Comparison of ENCODE assay signal across 8 cellular contexts in the genomic region with DNA sequence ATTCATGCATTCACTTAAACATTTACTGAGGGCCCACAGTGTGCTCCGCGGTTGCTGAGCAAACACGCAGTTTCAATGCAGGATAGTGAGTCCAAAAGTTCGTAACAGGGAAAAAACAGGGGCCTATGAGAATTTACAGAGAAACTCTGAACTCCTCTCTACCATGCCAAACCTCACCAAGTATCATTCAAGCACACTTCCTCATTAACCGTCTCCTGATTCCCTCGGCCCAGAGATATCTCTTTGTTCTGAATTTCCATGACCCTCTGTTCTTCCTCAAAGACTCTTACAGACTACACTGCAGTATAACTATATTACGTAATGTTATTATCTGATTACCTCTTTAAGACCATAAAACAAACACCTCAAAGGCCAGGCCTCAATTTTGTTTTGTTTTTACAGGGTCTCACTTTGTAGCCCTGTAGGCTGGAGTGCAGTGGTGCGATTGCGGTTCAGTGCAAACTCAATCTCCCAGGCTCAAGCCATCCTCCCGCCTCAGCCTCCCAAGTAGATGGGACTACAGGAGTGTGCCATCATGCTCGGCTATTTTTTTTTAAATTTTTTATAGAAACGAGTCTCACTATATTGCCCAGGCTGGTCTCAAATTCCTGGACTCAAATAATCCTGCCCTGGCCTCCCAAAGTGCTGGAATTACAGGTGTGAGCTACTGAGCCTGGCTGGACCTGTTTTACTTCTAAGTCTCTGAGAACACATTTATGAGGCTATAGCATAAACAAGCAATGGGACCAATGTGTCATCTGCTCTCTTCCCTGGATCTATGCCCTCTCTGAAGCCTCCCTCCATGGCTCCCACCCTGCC. TPM values are rescaled to one million over a fixed set of nuclear protein-coding genes. Genes with fewer than 3 reads are reported as not detected.
A peak's percentile ranks its signal among the peaks of the same experiment; 100 is the strongest.
DNase-seq lines count a peak whose midpoint lies in the region; ATAC-seq, FAIRE-seq and TF ChIP-seq lines count a peak whose summit lies in the region.

No MANE protein-coding gene starts in this region.

- H3K4me3 Mint-ChIP-seq in dendritic cell treated with granulocyte-macrophage colony-stimulating factor and Interleukin-4, amounts not matched to agents 40 ng/mL and 50 ng/mL, for 4 days, result peak overlapping the region; percentile 68

- intact Hi-C loops in dendritic cell treated with granulocyte-macrophage colony-stimulating factor and Interleukin-4, amounts not matched to agents 40 ng/mL and 50 ng/mL, for 4 days (cut with micrococcal nuclease), result no loop called here
- intact Hi-C loops in aorta (cut with DNase I), result no loop called here

- no peaks in the 10 kb centered on the region for H3K27me3 Mint-ChIP-seq in dendritic cell treated with granulocyte-macrophage colony-stimulating factor and Interleukin-4, amounts not matched to agents 40 ng/mL and 50 ng/mL, for 4 days

- WGBS in aorta, 2 donors, result 72 to 80% methylated on average over 12 of the region's 12 CpGs

- H3K36me3 Mint-ChIP-seq in dendritic cell treated with granulocyte-macrophage colony-stimulating factor and Interleukin-4, amounts not matched to agents 40 ng/mL and 50 ng/mL, for 4 days (ENCODE audit: low read depth), result peaks cover 66% of the 10 kb centered on the region

- DNase-seq in GM19239 (ENCODE audit: insufficient read length, low spot score) (no peak), NOMO-1 (lab: John Stamatoyannopoulos, UW; ENCODE audit: unreplicated experiment in 2 of 2) (peak; percentile 22 to 74), aorta (no peak)

- H3K27me3 ChIP-seq in neutrophil (no peaks in the 10 kb centered on the region), aorta (ENCODE audit: control insufficient read depth in 1 of 2, insufficient read depth in 2 of 2, low read length in 1 of 2) (no peaks in the 10 kb centered on the region)

- peak; percentile 84 for FAIRE-seq in GM19239 (lab: Jason Lieb, UNC)

- H3K36me3 ChIP-seq in neutrophil, result no peaks in the 10 kb centered on the region
- peaks cover 0 to 2% of the 10 kb centered on the region in 2 donors for H3K36me3 ChIP-seq in aorta (ENCODE audit: control insufficient read depth in 1 of 2, insufficient read depth in 2 of 2, low read length in 1 of 2)

- no peaks in the 10 kb centered on the region for H3K9me3 ChIP-seq in neutrophil
- no peaks in the 10 kb centered on the region for H3K9me3 ChIP-seq in aorta (ENCODE audit: control insufficient read depth, low read length)

- H3K4me3 ChIP-seq in neutrophil (ENCODE audit: low read depth in 1 of 2, low read length in 1 of 2) (peak overlapping the region in 1 of 2 experiments; percentile 37), aorta (ENCODE audit: low read length in 2 of 2) (no peak overlapping the region)

- H3K4me1 Mint-ChIP-seq in dendritic cell treated with granulocyte-macrophage colony-stimulating factor and Interleukin-4, amounts not matched to agents 40 ng/mL and 50 ng/mL, for 4 days (ENCODE audit: low read depth), result peaks cover 76% of the 10 kb centered on the region

- no peaks in the 10 kb centered on the region for H3K9me3 Mint-ChIP-seq in dendritic cell treated with granulocyte-macrophage colony-stimulating factor and Interleukin-4, amounts not matched to agents 40 ng/mL and 50 ng/mL, for 4 days

- H3K27ac Mint-ChIP-seq in dendritic cell treated with granulocyte-macrophage colony-stimulating factor and Interleukin-4, amounts not matched to agents 40 ng/mL and 50 ng/mL, for 4 days, result peak overlapping the region; percentile 95

- H3K27ac ChIP-seq in neutrophil (peak overlapping the region; percentile 50), aorta (ENCODE audit: low read depth in 1 of 2, low read length in 2 of 2) (no peak overlapping the region)

- ATAC-seq in aorta (ENCODE audit: low FRiP score), result no peak
- ATAC-seq in GM18502 (IDR thresholded peaks at IDR 0.05; ENCODE audit: poor library complexity, unreplicated experiment), result no peak
- ATAC-seq in GM21390 (IDR thresholded peaks at IDR 0.05; ENCODE audit: unreplicated experiment), result no peak
- ATAC-seq in GM21825 (IDR thresholded peaks at IDR 0.05; ENCODE audit: unreplicated experiment), result no peak

- TF ChIP-seq CTCF in neutrophil (IDR thresholded peaks at IDR 0.05), result no peak

- H3K4me1 ChIP-seq in neutrophil (ENCODE audit: control insufficient read depth in 1 of 2, insufficient read depth in 1 of 2, low read depth in 1 of 2, low read length in 1 of 2) (peaks cover 80 to 81% of the 10 kb centered on the region in 2 experiments), aorta (ENCODE audit: control insufficient read depth in 1 of 2, insufficient read depth in 2 of 2, low read length in 2 of 2) (peaks cover 2 to 6% of the 10 kb centered on the region in 2 donors)

RNA-seq across cellular contexts. Expression of a gene that starts 3.6 kb away (rescaled TPM):
- total RNA-seq in aorta, result 10 to 100 TPM; 20.5 to 35.6 TPM
- polyA plus RNA-seq in aorta, result 10 to 100 TPM; 14.7 to 18.0 TPM

RNA-seq across cellular contexts. Expression of a gene that starts 3.7 kb away (rescaled TPM):
- 10 to 100 TPM; 13.0 to 18.4 TPM for total RNA-seq in aorta
- 1 to 10 TPM; 3.6 to 6.4 TPM for polyA plus RNA-seq in aorta

RNA-seq across cellular contexts. Expression of a gene that starts 32.3 kb away (rescaled TPM):
- 10 to 100 TPM; 24.7 to 27.7 TPM for total RNA-seq in aorta
- 10 to 100 TPM in 1 of 2 donors, 1 to 10 TPM in 1; 6.1 to 31.4 TPM for polyA plus RNA-seq in aorta

RNA-seq across cellular contexts. Expression of a gene that starts 50.9 kb away (rescaled TPM):
- 1 to 10 TPM; 1.5 to 2.6 TPM for total RNA-seq in aorta
- under 1 TPM; 0.36 to 0.63 TPM for polyA plus RNA-seq in aorta

Comparison
In these comparisons a context has a peak if more than half of its experiments do, and no peak if none do; other contexts are left out.
1. DNase-seq: peak in NOMO-1 (2 of 2); none in GM19239 (single experiment) and aorta (0 of 2).